Comparison of ENCODE assay signal across 25 cellular contexts in the genomic region with DNA sequence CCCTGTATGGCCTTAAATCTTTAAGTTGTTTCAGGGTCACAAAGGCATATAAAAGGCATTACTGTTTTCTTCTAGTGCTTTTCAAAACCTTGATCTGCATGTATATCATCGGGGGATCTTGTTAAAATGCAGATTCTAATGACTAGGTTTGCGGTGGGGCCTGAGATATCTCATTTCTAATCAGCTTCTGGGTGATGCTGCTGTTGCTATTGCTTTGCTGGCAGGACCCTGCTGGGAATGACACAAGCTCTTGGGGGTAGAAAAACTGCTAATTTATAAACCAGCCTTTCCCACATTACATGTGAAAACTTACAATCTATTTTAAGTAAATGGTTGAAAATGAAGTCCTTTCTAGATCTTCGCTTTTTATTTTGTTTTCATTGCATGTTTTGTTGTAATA.
"Had no signal": no experiment of that assay in that cellular context is flagged by ENCODE, and none has a peak within 500 bp of the region (broad histone marks: within the 10 kb centered on the region; RNA-seq: fewer than 3 reads in every experiment).

No MANE protein-coding gene starts in this region.

- H3K4me1 Mint-ChIP-seq: activated B cell treated with CpG ODN at 0.5 μM for 24 hours; activated naive CD4-positive, alpha-beta T cell treated with anti-CD3 and anti-CD28 coated beads, Interleukin-2, amount 50 U/mL, for 24 hours; activated naive CD8-positive, alpha-beta T cell treated with anti-CD3 and anti-CD28 coated beads, Interleukin-2, amount 50 U/mL, for 24 hours; naive thymus-derived CD8-positive, alpha-beta T cell; T-cell had no signal

- H2AFZ ChIP-seq: hepatocyte had no signal

- H3K27ac ChIP-seq: breast epithelium, ovary, prostate gland, sigmoid colon, suprapubic skin, tibial artery, upper lobe of right lung had no signal

- H3K79me2 ChIP-seq: hepatocyte had no signal

- H3K36me3 ChIP-seq: breast epithelium, ovary, prostate gland, sigmoid colon, suprapubic skin, tibial artery, upper lobe of right lung had no signal

- H3K9me3 Mint-ChIP-seq: activated B cell treated with CpG ODN at 0.5 μM for 24 hours; activated naive CD4-positive, alpha-beta T cell treated with anti-CD3 and anti-CD28 coated beads, Interleukin-2, amount 50 U/mL, for 24 hours had no signal

- H3K36me3 Mint-ChIP-seq: activated naive CD4-positive, alpha-beta T cell treated with anti-CD3 and anti-CD28 coated beads, Interleukin-2, amount 50 U/mL, for 24 hours; naive thymus-derived CD8-positive, alpha-beta T cell; T-cell had no signal

- H3K4me1 ChIP-seq: breast epithelium, prostate gland, sigmoid colon, suprapubic skin, tibial artery, upper lobe of right lung had no signal

- H3K27me3 ChIP-seq: breast epithelium, hepatocyte, ovary, sigmoid colon, suprapubic skin, tibial artery, upper lobe of right lung had no signal

- ATAC-seq: activated CD8-positive, alpha-beta T cell treated with anti-CD3 and anti-CD28 coated beads for 36 hours; activated naive CD8-positive, alpha-beta T cell treated with anti-CD3 and anti-CD28 coated beads, Interleukin-2, amount 50 U/mL, for 24 hours; left cardiac atrium; naive thymus-derived CD8-positive, alpha-beta T cell; T-cell; upper lobe of right lung had no signal

- H3K4me3 ChIP-seq: breast epithelium, hepatocyte, ovary, prostate gland, sigmoid colon, suprapubic skin, tibial artery, upper lobe of right lung had no signal

- H3K4me3 Mint-ChIP-seq: activated B cell treated with CpG ODN at 0.5 μM for 24 hours; activated CD8-positive, alpha-beta T cell treated with anti-CD3 and anti-CD28 coated beads for 36 hours; activated naive CD4-positive, alpha-beta T cell treated with anti-CD3 and anti-CD28 coated beads, Interleukin-2, amount 50 U/mL, for 24 hours; activated naive CD8-positive, alpha-beta T cell treated with anti-CD3 and anti-CD28 coated beads, Interleukin-2, amount 50 U/mL, for 24 hours; naive thymus-derived CD8-positive, alpha-beta T cell; T-cell had no signal

- H3K27ac Mint-ChIP-seq: activated B cell treated with CpG ODN at 0.5 μM for 24 hours; activated CD8-positive, alpha-beta T cell treated with anti-CD3 and anti-CD28 coated beads for 36 hours; activated naive CD4-positive, alpha-beta T cell treated with anti-CD3 and anti-CD28 coated beads, Interleukin-2, amount 50 U/mL, for 24 hours; activated naive CD8-positive, alpha-beta T cell treated with anti-CD3 and anti-CD28 coated beads, Interleukin-2, amount 50 U/mL, for 24 hours; activated T-helper 2 cell treated with anti-CD3 and anti-CD28 coated beads, Interferon-gamma antibody, Interleukin-2, Interleukin-4, amounts not matched to agents 10 μg/mL and 5 μg/mL and 100 μg/mL, durations not matched to agents 14 hours and 24 hours and 36 hours; naive thymus-derived CD8-positive, alpha-beta T cell; T-cell had no signal

- H3K9me3 ChIP-seq: breast epithelium, ovary, prostate gland, sigmoid colon, suprapubic skin, tibial artery, upper lobe of right lung had no signal

- DNase-seq: activated B cell treated with CpG ODN at 0.5 μM for 24 hours; activated CD4-positive, alpha-beta T cell treated with anti-CD3 and anti-CD28 coated beads, Interleukin-2, amount 50 U/mL, for 1 hour; activated CD8-positive, alpha-beta T cell treated with anti-CD3 and anti-CD28 coated beads for 36 hours; activated naive CD8-positive, alpha-beta T cell treated with anti-CD3 and anti-CD28 coated beads, Interleukin-2, amount 50 U/mL, for 24 hours; activated T-cell treated with anti-CD3 and anti-CD28 coated beads, Interleukin-2, amount 50 U/mL, for 48 hours; amygdala; central memory CD4-positive, alpha-beta T cell; effector CD4-positive, alpha-beta T cell; left cardiac atrium; mammary epithelial cell; midbrain; naive thymus-derived CD8-positive, alpha-beta T cell; ovary; sigmoid colon; stimulated activated CD4-positive, alpha-beta T cell treated with anti-CD3 and anti-CD28 coated beads, Interleukin-15, amount 100 ng/mL, for 24 hours; stimulated activated naive CD4-positive, alpha-beta T cell; T-cell; tibial artery; upper lobe of right lung had no signal

- H3K27me3 Mint-ChIP-seq: activated B cell treated with CpG ODN at 0.5 μM for 24 hours; activated naive CD4-positive, alpha-beta T cell treated with anti-CD3 and anti-CD28 coated beads, Interleukin-2, amount 50 U/mL, for 24 hours; activated naive CD8-positive, alpha-beta T cell treated with anti-CD3 and anti-CD28 coated beads, Interleukin-2, amount 50 U/mL, for 24 hours; T-cell had no signal
